ENCODE assay signal across 8 cellular contexts in genomic region chr12:79555006-79555925, GRCh38.
DNase-seq lines count a peak whose midpoint lies in the region; ATAC-seq and TF ChIP-seq lines count a peak whose summit lies in the region.

No MANE protein-coding gene starts in this region.

- no peaks in the 10 kb centered on the region for H3K27me3 ChIP-seq in PC-3 (ENCODE audit: low read length)

- H3K4me2 ChIP-seq in PC-3 (ENCODE audit: low read length): no peak overlapping the region

- no peaks in the 10 kb centered on the region for H3K27me3 Mint-ChIP-seq in activated naive CD8-positive, alpha-beta T cell treated with anti-CD3 and anti-CD28 coated beads for 36 hours

- intact Hi-C loops in PC-3 (cut with micrococcal nuclease) (loop anchor here (1.0 to 10.0 kb wide), 3 partner anchors 136 to 330 kb away; no protein-coding TSS in a partner anchor), lower leg skin (cut with DNase I; ENCODE audit: low total_unique reads) (loop anchor here (5.0 kb wide), 1 partner anchor 182 kb away; no protein-coding TSS in a partner anchor)

- no peaks in the 10 kb centered on the region for H3K36me3 Mint-ChIP-seq in activated naive CD8-positive, alpha-beta T cell treated with anti-CD3 and anti-CD28 coated beads for 36 hours

- H3K4me3 ChIP-seq in PC-3 (ENCODE audit: low read length) (no peak overlapping the region), retinal pigment epithelial cell (ENCODE audit: low read length) (no peak overlapping the region), lower leg skin (ENCODE audit: low read depth, poor library complexity, severe bottlenecking) (no peak overlapping the region)

- peaks cover 14% of the 10 kb centered on the region for H3K36me3 ChIP-seq in PC-3 (ENCODE audit: low read depth, low read length)

- POLR2A ChIA-PET in PC-3 (lab: Charles Lee; ENCODE audit: unreplicated experiment): interaction anchor here (0.6 kb wide), 1 partner anchor 219 kb away, joined by 3 read pairs; no protein-coding TSS in a partner anchor

- peaks cover 9% of the 10 kb centered on the region for H3K4me1 ChIP-seq in PC-3 (ENCODE audit: insufficient read depth, low read length)

- no peaks in the 10 kb centered on the region for H3K4me1 Mint-ChIP-seq in activated naive CD8-positive, alpha-beta T cell treated with anti-CD3 and anti-CD28 coated beads for 36 hours

- H3K9me3 ChIP-seq in PC-3 (ENCODE audit: low read length): no peaks in the 10 kb centered on the region

- H3K9me2 ChIP-seq in PC-3 (replicated peaks; ENCODE audit: low read length): no peaks in the 10 kb centered on the region

- H3K27ac Mint-ChIP-seq in activated naive CD8-positive, alpha-beta T cell treated with anti-CD3 and anti-CD28 coated beads for 36 hours: no peak overlapping the region

- no peaks in the 10 kb centered on the region for H4K20me1 ChIP-seq in PC-3 (ENCODE audit: low read length)

- CTCF ChIA-PET in PC-3 (lab: Charles Lee): no interaction called here

- peak; percentile 91 for TF ChIP-seq CTCF in PC-3 (conservative IDR thresholded peaks at IDR 0.05; ENCODE audit: low read depth, low read length)
- TF ChIP-seq CTCF in retinal pigment epithelial cell (conservative IDR thresholded peaks at IDR 0.05; ENCODE audit: low read depth, low read length): peak; percentile 72
- no peak for TF ChIP-seq CTCF in lower leg skin (IDR thresholded peaks at IDR 0.05)

- BruUV-seq in PC-3 (replicated peaks; lab: Mats Ljungman, UMichigan): no TSS peak

- no peak overlapping the region for H3K9ac ChIP-seq in PC-3 (ENCODE audit: low read length)

- H3K79me2 ChIP-seq in PC-3 (ENCODE audit: low read length): no peaks in the 10 kb centered on the region

- no peak for TF ChIP-seq POLR2A in lower leg skin (IDR thresholded peaks at IDR 0.05)

- ATAC-seq in GM21529 (IDR thresholded peaks at IDR 0.05; ENCODE audit: unreplicated experiment): peak; percentile 60
- ATAC-seq in PC-3: peak; percentile 79
- ATAC-seq in GM21360 (IDR thresholded peaks at IDR 0.05; ENCODE audit: unreplicated experiment): no peak

- no peaks in the 10 kb centered on the region for H3K9me3 Mint-ChIP-seq in activated naive CD8-positive, alpha-beta T cell treated with anti-CD3 and anti-CD28 coated beads for 36 hours

- no peaks in the 10 kb centered on the region for H3F3A ChIP-seq in PC-3 (ENCODE audit: low read length, unreplicated experiment)

- no peak overlapping the region for H3K4me3 Mint-ChIP-seq in activated naive CD8-positive, alpha-beta T cell treated with anti-CD3 and anti-CD28 coated beads for 36 hours

- DNase-seq in AML-193 (lab: John Stamatoyannopoulos, UW) (peak; percentile 20 to 25), PC-3 (peak; percentile 77), fibroblast of gingiva (ENCODE audit: low read depth) (peak; percentile 68), retinal pigment epithelial cell (ENCODE audit: low read depth) (no peak), lower leg skin (ENCODE audit: low spot score in 2 of 2) (no peak)
- no peak for DNase-seq in activated naive CD8-positive, alpha-beta T cell treated with anti-CD3 and anti-CD28 coated beads for 36 hours

- H2AFZ ChIP-seq in PC-3 (ENCODE audit: low read length): no peak overlapping the region

- 72 to 76% methylated on average over 4 of the region's 4 CpGs for WGBS in lower leg skin, 2 donors

- H3K27ac ChIP-seq in PC-3 (ENCODE audit: low read length): no peak overlapping the region

Comparison
In these comparisons a context has a peak if more than half of its experiments do, and no peak if none do; other contexts are left out.
1. DNase-seq: peak in AML-193 (2 of 2), PC-3 (single experiment) and fibroblast of gingiva (single experiment); none in retinal pigment epithelial cell (single experiment), lower leg skin (0 of 2) and activated naive CD8-positive, alpha-beta T cell treated with anti-CD3 and anti-CD28 coated beads for 36 hours (single experiment).
2. CTCF ChIP-seq: peak in PC-3 (single experiment) and retinal pigment epithelial cell (single experiment); none in lower leg skin (0 of 3).